ENCODE assay signal across 9 cellular contexts in the genomic region with DNA sequence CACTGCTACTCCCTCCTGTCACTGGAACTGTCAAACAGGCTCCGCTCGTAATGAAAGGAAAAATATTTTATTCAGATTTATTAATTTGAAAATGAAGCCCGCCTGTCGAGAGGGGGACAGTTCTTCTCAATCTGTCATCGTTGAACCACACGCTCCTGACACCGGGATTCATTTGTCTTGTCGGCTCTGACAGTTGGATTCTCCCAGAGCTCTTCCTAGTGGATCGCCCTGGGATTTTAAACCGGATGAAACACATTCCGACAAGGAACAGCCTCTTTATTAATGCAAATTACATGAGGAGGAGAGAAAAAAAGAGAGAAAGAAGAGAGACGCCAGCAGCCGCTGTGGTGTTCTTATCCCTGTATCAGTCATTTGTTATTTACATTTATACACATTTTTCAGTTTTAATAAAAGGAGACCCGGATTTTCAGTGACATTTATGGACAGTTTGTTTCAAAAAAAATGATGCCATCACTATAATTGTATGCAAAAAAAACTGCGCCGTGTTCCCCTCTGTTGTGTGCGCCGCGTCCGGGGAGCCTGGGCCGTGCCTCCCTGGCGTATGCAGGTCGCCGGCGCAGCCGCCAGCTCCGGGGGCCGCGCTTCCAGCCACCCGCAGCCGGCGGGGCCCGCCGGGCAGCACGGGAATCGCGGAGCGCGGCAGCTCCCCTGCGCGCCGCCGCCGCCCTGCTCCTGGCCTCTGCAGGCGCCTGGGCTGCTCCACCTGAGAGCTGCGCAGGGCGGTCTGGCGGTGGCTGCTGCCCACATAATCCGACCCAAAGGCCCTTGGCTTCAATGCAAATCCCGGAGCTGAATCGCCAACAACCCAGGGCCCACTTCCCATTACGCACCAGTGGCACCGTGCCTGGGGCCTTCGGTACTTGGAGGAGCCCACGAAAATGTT.
DNase-seq lines count a peak whose midpoint lies in the region; ATAC-seq lines count a peak whose summit lies in the region.
"Had no signal": no experiment of that assay in that cellular context is flagged by ENCODE, and none has a peak within 500 bp of the region (broad histone marks: within the 10 kb centered on the region; RNA-seq: fewer than 3 reads in every experiment).

No MANE protein-coding gene starts in this region.

- H3K4me1 ChIP-seq in mucosa of rectum (ENCODE audit: control insufficient read depth in 2 of 2, insufficient read depth in 2 of 2, low read length in 2 of 2) = no peaks in the 10 kb centered on the region

- DNase-seq in Right ventricle myocardium inferior (ENCODE audit: missing footprints) (peak; percentile 67), cardiac septum (ENCODE audit: low spot score) (no peak), left lobe of liver (ENCODE audit: low spot score) (no peak), NK-92 (lab: John Stamatoyannopoulos, UW; ENCODE audit: unreplicated experiment) (no peak), kidney glomerular epithelial cell (lab: John Stamatoyannopoulos, UW) (no peak)
- DNase-seq: CD4-positive, CD25-positive, alpha-beta regulatory T cell had no signal

- no peaks in the 10 kb centered on the region for H3K27me3 ChIP-seq in mucosa of rectum (ENCODE audit: control insufficient read depth in 2 of 2, insufficient read depth in 2 of 2, low read length in 2 of 2)

- H3K27ac ChIP-seq in mucosa of rectum (ENCODE audit: low read depth in 2 of 2, low read length in 2 of 2) = no peak overlapping the region

- no peaks in the 10 kb centered on the region for H3K36me3 ChIP-seq in mucosa of rectum (ENCODE audit: control insufficient read depth in 2 of 2, insufficient read depth in 2 of 2, low read length in 2 of 2)

- no peaks in the 10 kb centered on the region for H3K9me3 ChIP-seq in mucosa of rectum (ENCODE audit: control insufficient read depth in 2 of 2, low read length in 2 of 2)

- ATAC-seq in Right ventricle myocardium inferior (peak; percentile 80), esophagus mucosa (peak; percentile 26), left lobe of liver (no peak), GM21515 (IDR thresholded peaks at IDR 0.05; ENCODE audit: unreplicated experiment) (no peak)

- H3K9ac ChIP-seq in mucosa of rectum (ENCODE audit: low read depth in 1 of 2, low read length in 2 of 2) = no peak overlapping the region

- H3K4me3 ChIP-seq in mucosa of rectum (ENCODE audit: low read length in 2 of 2) = peak overlapping the region; percentile 16 to 41

- intact Hi-C loops in Right ventricle myocardium inferior (cut with DNase I) = no loop called here
- intact Hi-C loops in cardiac septum (cut with DNase I) = no loop called here

Comparison
In these comparisons a context has a peak if more than half of its experiments do, and no peak if none do; other contexts are left out.
1. ATAC-seq: peak in Right ventricle myocardium inferior (single experiment) and esophagus mucosa (single experiment); none in left lobe of liver (single experiment) and GM21515 (single experiment).